ENCODE assay signal across 10 cellular contexts in the genomic region with DNA sequence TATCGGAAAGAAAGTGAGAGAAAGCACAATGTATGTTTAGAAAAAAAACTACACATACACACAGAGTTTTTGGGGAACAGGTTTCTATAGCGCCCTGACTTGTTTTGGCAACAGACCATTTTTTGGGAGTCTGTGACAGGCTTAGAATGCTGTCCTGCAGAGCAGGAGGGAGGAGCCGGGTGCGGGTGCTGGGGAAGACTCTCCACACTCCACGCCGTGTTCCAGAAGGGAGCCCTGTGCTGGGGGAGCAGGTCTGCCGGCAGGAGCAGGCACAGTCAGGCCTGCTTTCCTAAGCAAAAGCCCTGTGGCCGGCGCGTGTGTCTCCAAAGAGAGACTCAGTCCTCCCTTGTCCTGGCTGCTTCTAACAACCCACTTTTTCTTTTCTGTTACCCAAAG. TPM values are rescaled to one million over a fixed set of nuclear protein-coding genes. Genes with fewer than 3 reads are reported as not detected.
A peak's percentile ranks its signal among the peaks of the same experiment; 100 is the strongest.
DNase-seq lines count a peak whose midpoint lies in the region; ATAC-seq and TF ChIP-seq lines count a peak whose summit lies in the region.
"Had no signal": no experiment of that assay in that cellular context is flagged by ENCODE, and none has a peak within 500 bp of the region (broad histone marks: within the 10 kb centered on the region; RNA-seq: fewer than 3 reads in every experiment).

No MANE protein-coding gene starts in this region.

- CTCF ChIA-PET in HEK293 (lab: Yijun Ruan, JAX): interaction anchor here (0.7 to 2.4 kb wide), 2 partner anchors 52 to 53 kb away, joined by 3 to 6 read pairs; no protein-coding TSS in a partner anchor

- peaks cover 0 to 27% of the 10 kb centered on the region in 2 experiments; a peak in 2 of 3 replicates for H3K36me3 ChIP-seq in HEK293 (ENCODE audit: control insufficient read depth in 2 of 2, insufficient read depth in 1 of 2, low read length in 2 of 2)
- no peaks in the 10 kb centered on the region for H3K36me3 ChIP-seq in liver (ENCODE audit: control insufficient read depth in 4 of 4, insufficient read depth in 3 of 4, low read depth in 1 of 4, low read length in 3 of 4)

- H3K27me3 Mint-ChIP-seq in dendritic cell treated with granulocyte-macrophage colony-stimulating factor and Interleukin-4, amounts not matched to agents 40 ng/mL and 50 ng/mL, for 4 days: no peaks in the 10 kb centered on the region
- peaks cover 0 to 4% of the 10 kb centered on the region in 2 donors for H3K27me3 Mint-ChIP-seq in stimulated activated naive B cell treated with anti-CD40 and anti-IgM and Interleukin-4, amounts not matched to agents 10 μg/mL and 1 μg/mL and 100 μg/mL, for 72 hours
- H3K27me3 Mint-ChIP-seq: CD4-positive, alpha-beta T cell had no signal

- H3K27me3 ChIP-seq in liver (ENCODE audit: control insufficient read depth in 4 of 4, insufficient read depth in 4 of 4, low read length in 3 of 4): no peaks in the 10 kb centered on the region

- TF ChIP-seq CTCF in HEK293 (tag by site-specific recombination; IDR thresholded peaks at IDR 0.05): no peak
- TF ChIP-seq CTCF in liver (IDR thresholded peaks at IDR 0.05; ENCODE audit: low read depth, low read length, missing input control): no peak

- no peak overlapping the region for H3K4me3 Mint-ChIP-seq in dendritic cell treated with granulocyte-macrophage colony-stimulating factor and Interleukin-4, amounts not matched to agents 40 ng/mL and 50 ng/mL, for 4 days
- peak overlapping the region in 1 of 2 donors; percentile 33 for H3K4me3 Mint-ChIP-seq in stimulated activated naive B cell treated with anti-CD40 and anti-IgM and Interleukin-4, amounts not matched to agents 10 μg/mL and 1 μg/mL and 100 μg/mL, for 72 hours
- H3K4me3 Mint-ChIP-seq: CD4-positive, alpha-beta T cell had no signal

- H3K9ac ChIP-seq in liver (ENCODE audit: low read depth in 1 of 2, low read length in 2 of 2): peak overlapping the region in 1 of 2 donors; percentile 30

- H3K9me3 ChIP-seq in HEK293 (ENCODE audit: control insufficient read depth, insufficient read depth, low read depth, low read length) (no peaks in the 10 kb centered on the region), liver (ENCODE audit: control insufficient read depth in 4 of 4, low read length in 3 of 4) (no peaks in the 10 kb centered on the region)

- no peak overlapping the region for H3K27ac ChIP-seq in HEK293 (ENCODE audit: extremely low read depth, low read depth, low read length)
- H3K27ac ChIP-seq in liver (ENCODE audit: low read depth in 1 of 2, low read length in 2 of 2): peak overlapping the region; percentile 65 to 79

- H3K4me1 ChIP-seq in HEK293 (ENCODE audit: control insufficient read depth, insufficient read depth, low read length) (peaks cover 14% of the 10 kb centered on the region), liver (ENCODE audit: control insufficient read depth in 4 of 4, insufficient read depth in 4 of 4, low read length in 3 of 4) (peaks cover 2 to 22% (median 13%) of the 10 kb centered on the region in 4 donors)

- no peak overlapping the region for H3K4me3 ChIP-seq in HEK293 (ENCODE audit: low read depth, low read length)
- H3K4me3 ChIP-seq in liver (ENCODE audit: low read depth in 1 of 3, low read length in 3 of 3): peak overlapping the region in 2 of 3 donors; percentile 0 to 5

- H3K36me3 Mint-ChIP-seq in dendritic cell treated with granulocyte-macrophage colony-stimulating factor and Interleukin-4, amounts not matched to agents 40 ng/mL and 50 ng/mL, for 4 days (ENCODE audit: low read depth): peaks cover 46% of the 10 kb centered on the region
- no peaks in the 10 kb centered on the region for H3K36me3 Mint-ChIP-seq in stimulated activated naive B cell treated with anti-CD40 and anti-IgM and Interleukin-4, amounts not matched to agents 10 μg/mL and 1 μg/mL and 100 μg/mL, for 72 hours

- no peaks in the 10 kb centered on the region for H3K9me3 Mint-ChIP-seq in dendritic cell treated with granulocyte-macrophage colony-stimulating factor and Interleukin-4, amounts not matched to agents 40 ng/mL and 50 ng/mL, for 4 days
- no peaks in the 10 kb centered on the region for H3K9me3 Mint-ChIP-seq in stimulated activated naive B cell treated with anti-CD40 and anti-IgM and Interleukin-4, amounts not matched to agents 10 μg/mL and 1 μg/mL and 100 μg/mL, for 72 hours
- H3K9me3 Mint-ChIP-seq: CD4-positive, alpha-beta T cell had no signal

- no peak for ATAC-seq in stimulated activated naive B cell treated with anti-CD40 and anti-IgM and Interleukin-4, amounts not matched to agents 10 μg/mL and 1 μg/mL and 100 μg/mL, for 72 hours (replicated peaks)

- intact Hi-C loops in dendritic cell treated with granulocyte-macrophage colony-stimulating factor and Interleukin-4, amounts not matched to agents 40 ng/mL and 50 ng/mL, for 4 days (cut with micrococcal nuclease): no loop called here

- H3K27ac Mint-ChIP-seq in dendritic cell treated with granulocyte-macrophage colony-stimulating factor and Interleukin-4, amounts not matched to agents 40 ng/mL and 50 ng/mL, for 4 days: peak overlapping the region; percentile 63
- peak overlapping the region; percentile 42 for H3K27ac Mint-ChIP-seq in stimulated activated naive B cell treated with anti-CD40 and anti-IgM and Interleukin-4, amounts not matched to agents 10 μg/mL and 1 μg/mL and 100 μg/mL, for 72 hours
- H3K27ac Mint-ChIP-seq: CD4-positive, alpha-beta T cell had no signal

- no peak for DNase-seq in stimulated activated naive B cell treated with anti-CD40 and anti-IgM and Interleukin-4, amounts not matched to agents 10 μg/mL and 1 μg/mL and 100 μg/mL, for 72 hours
- DNase-seq in iPS-NIHi7 (ENCODE audit: extremely low spot score) (no peak), SKM-1 treated with dmso at 0.1 percent for 144 hours (lab: John Stamatoyannopoulos, UW; ENCODE audit: unreplicated experiment) (no peak), SIG-M5 (lab: John Stamatoyannopoulos, UW) (no peak), HCEC 1CT (no peak)
- DNase-seq: CD4-positive, alpha-beta T cell; mesendoderm had no signal

- TF ChIP-seq RAD21 in liver (IDR thresholded peaks at IDR 0.05): no peak

- H3K4me1 Mint-ChIP-seq in dendritic cell treated with granulocyte-macrophage colony-stimulating factor and Interleukin-4, amounts not matched to agents 40 ng/mL and 50 ng/mL, for 4 days (ENCODE audit: low read depth): peaks cover 36% of the 10 kb centered on the region
- peaks cover 27 to 54% of the 10 kb centered on the region in 2 donors for H3K4me1 Mint-ChIP-seq in stimulated activated naive B cell treated with anti-CD40 and anti-IgM and Interleukin-4, amounts not matched to agents 10 μg/mL and 1 μg/mL and 100 μg/mL, for 72 hours

- POLR2A ChIA-PET in HEK293 (lab: Yijun Ruan, JAX): no interaction called here

- WGBS in liver: 38% methylated on average over 10 of the region's 10 CpGs

TF ChIP-seq in HEK293, 187 proteins besides CTCF, POLR2A, EP300 and RAD21 (continues in another document):
- TF ChIP-seq YY1 (tag by site-specific recombination; IDR thresholded peaks at IDR 0.05): no peak
- TF ChIP-seq ZNF837 (tag by site-specific recombination; IDR thresholded peaks at IDR 0.05): no peak
- TF ChIP-seq ZNF623 (tag by site-specific recombination; IDR thresholded peaks at IDR 0.05): peak; percentile 33; the same call in 1 of the 2 replicates
- no peak for TF ChIP-seq MZF1 (tag by site-specific recombination; IDR thresholded peaks at IDR 0.05; ENCODE audit: borderline replicate concordance)
- TF ChIP-seq, protein P1, sequence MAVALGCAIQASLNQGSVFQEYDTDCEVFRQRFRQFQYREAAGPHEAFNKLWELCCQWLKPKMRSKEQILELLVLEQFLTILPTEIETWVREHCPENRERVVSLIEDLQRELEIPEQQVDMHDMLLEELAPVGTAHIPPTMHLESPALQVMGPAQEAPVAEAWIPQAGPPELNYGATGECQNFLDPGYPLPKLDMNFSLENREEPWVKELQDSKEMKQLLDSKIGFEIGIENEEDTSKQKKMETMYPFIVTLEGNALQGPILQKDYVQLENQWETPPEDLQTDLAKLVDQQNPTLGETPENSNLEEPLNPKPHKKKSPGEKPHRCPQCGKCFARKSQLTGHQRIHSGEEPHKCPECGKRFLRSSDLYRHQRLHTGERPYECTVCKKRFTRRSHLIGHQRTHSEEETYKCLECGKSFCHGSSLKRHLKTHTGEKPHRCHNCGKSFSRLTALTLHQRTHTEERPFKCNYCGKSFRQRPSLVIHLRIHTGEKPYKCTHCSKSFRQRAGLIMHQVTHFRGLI (tag by site-specific recombination; IDR thresholded peaks at IDR 0.05): no peak
- TF ChIP-seq ZNF658 (tag by site-specific recombination; IDR thresholded peaks at IDR 0.05): no peak

TF ChIP-seq in liver, 16 proteins besides CTCF, POLR2A, EP300 and RAD21:
- TF ChIP-seq FOXA1 (IDR thresholded peaks at IDR 0.05): no peak
- no peak for TF ChIP-seq EGR1 (IDR thresholded peaks at IDR 0.05; ENCODE audit: low read depth in 2 of 2)
- no peak for TF ChIP-seq RXRA (IDR thresholded peaks at IDR 0.05)
- no peak for TF ChIP-seq FOXA2 (IDR thresholded peaks at IDR 0.05)
- TF ChIP-seq, protein P2, sequence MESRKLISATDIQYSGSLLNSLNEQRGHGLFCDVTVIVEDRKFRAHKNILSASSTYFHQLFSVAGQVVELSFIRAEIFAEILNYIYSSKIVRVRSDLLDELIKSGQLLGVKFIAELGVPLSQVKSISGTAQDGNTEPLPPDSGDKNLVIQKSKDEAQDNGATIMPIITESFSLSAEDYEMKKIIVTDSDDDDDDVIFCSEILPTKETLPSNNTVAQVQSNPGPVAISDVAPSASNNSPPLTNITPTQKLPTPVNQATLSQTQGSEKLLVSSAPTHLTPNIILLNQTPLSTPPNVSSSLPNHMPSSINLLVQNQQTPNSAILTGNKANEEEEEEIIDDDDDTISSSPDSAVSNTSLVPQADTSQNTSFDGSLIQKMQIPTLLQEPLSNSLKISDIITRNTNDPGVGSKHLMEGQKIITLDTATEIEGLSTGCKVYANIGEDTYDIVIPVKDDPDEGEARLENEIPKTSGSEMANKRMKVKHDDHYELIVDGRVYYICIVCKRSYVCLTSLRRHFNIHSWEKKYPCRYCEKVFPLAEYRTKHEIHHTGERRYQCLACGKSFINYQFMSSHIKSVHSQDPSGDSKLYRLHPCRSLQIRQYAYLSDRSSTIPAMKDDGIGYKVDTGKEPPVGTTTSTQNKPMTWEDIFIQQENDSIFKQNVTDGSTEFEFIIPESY (IDR thresholded peaks at IDR 0.05): no peak
- no peak for TF ChIP-seq TAF1 (conservative IDR thresholded peaks at IDR 0.05)
- no peak for TF ChIP-seq YY1 (IDR thresholded peaks at IDR 0.05)
- TF ChIP-seq HNF4A (conservative IDR thresholded peaks at IDR 0.05): no peak
- no peak for TF ChIP-seq NR2F2 (IDR thresholded peaks at IDR 0.05)

RNA-seq across cellular contexts. Expression of a gene that starts 26.5 kb away (rescaled TPM):
- total RNA-seq in liver: 10 to 100 TPM; 18.7 to 25.8 TPM
- 10 to 100 TPM; 38.9 to 65.2 TPM for polyA plus RNA-seq in liver
